Comparison of ENCODE assay signal across 22 cellular contexts in the genomic region with DNA sequence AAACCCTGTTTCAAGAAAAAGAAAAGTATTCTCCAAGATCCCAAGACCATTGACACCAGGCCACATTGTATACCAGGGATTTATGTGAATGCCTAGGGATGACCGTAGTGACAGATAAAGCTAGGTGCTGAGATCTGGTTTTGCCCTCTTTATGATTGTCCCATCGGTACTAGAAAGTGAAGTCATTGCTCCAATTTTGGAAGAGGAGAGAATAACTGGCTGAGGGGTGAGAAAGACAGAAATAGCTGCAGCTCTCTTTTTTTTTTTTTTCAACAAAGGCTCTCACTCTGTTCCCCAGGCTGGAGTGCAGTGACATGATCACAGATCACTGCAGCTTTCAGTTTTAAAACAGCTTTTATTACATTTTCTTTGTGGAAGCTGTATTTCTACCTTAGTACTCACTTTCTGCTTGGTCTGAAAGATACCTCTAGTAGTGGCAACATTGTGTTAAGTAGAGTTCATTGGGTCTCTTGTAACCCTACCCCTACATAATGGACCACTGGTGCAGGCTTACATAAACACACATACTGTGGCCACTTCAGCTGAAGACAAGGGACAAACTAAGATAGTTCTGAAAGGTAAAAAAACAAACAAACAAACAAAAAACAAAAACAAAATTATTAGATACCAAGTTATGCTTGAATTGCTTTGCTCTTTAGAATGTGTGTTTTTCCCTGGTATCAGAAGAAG. TPM values are rescaled to one million over a fixed set of nuclear protein-coding genes. Genes with fewer than 3 reads are reported as not detected.
DNase-seq lines count a peak whose midpoint lies in the region; ATAC-seq and TF ChIP-seq lines count a peak whose summit lies in the region.
"Had no signal": no experiment of that assay in that cellular context is flagged by ENCODE, and none has a peak within 500 bp of the region (broad histone marks: within the 10 kb centered on the region; RNA-seq: fewer than 3 reads in every experiment).

No MANE protein-coding gene starts in this region.

- no peaks in the 10 kb centered on the region for H3K27me3 Mint-ChIP-seq in activated CD8-positive, alpha-beta T cell treated with anti-CD3 and anti-CD28 coated beads, Interleukin-2, amount 10 ng/mL, durations not matched to agents 7 days and 5 days (ENCODE audit: low read depth)
- H3K27me3 Mint-ChIP-seq: CD4-positive, CD25-positive, alpha-beta regulatory T cell had no signal

- H3K4me3 Mint-ChIP-seq in activated CD8-positive, alpha-beta T cell treated with anti-CD3 and anti-CD28 coated beads, Interleukin-2, amount 10 ng/mL, durations not matched to agents 7 days and 5 days: no peak overlapping the region
- H3K4me3 Mint-ChIP-seq: CD4-positive, CD25-positive, alpha-beta regulatory T cell had no signal

- H3K4me3 ChIP-seq in Panc1 (ENCODE audit: low read depth in 2 of 2, low read length in 2 of 2) (no peak overlapping the region), heart right ventricle (no peak overlapping the region), skeletal muscle tissue (ENCODE audit: low read length in 3 of 3) (no peak overlapping the region)
- H3K4me3 ChIP-seq: BLaER1, SK-N-MC had no signal

- H3K4me1 ChIP-seq in Panc1 (ENCODE audit: control insufficient read depth, insufficient read depth, low read length) (no peaks in the 10 kb centered on the region), heart right ventricle (peaks cover 0 to 27% (median 9%) of the 10 kb centered on the region in 9 donors), skeletal muscle tissue (ENCODE audit: control insufficient read depth in 3 of 3, insufficient read depth in 3 of 3, low read length in 3 of 3) (peaks cover 0 to 8% (median 4%) of the 10 kb centered on the region in 3 donors)

- ATAC-seq in Panc1: no peak
- peak; percentile 65 to 94 (median 86) for ATAC-seq in heart right ventricle
- no peak for ATAC-seq in activated CD8-positive, alpha-beta T cell treated with anti-CD3 and anti-CD28 coated beads, Interleukin-2, amount 10 ng/mL, durations not matched to agents 7 days and 5 days

- no peaks in the 10 kb centered on the region for H3K27me3 ChIP-seq in Panc1 (ENCODE audit: control insufficient read depth, insufficient read depth, low read length)
- no peaks in the 10 kb centered on the region for H3K27me3 ChIP-seq in heart right ventricle
- H3K27me3 ChIP-seq in skeletal muscle tissue (ENCODE audit: control insufficient read depth in 3 of 3, insufficient read depth in 3 of 3, low read length in 3 of 3): no peaks in the 10 kb centered on the region
- H3K27me3 ChIP-seq: BLaER1 had no signal

- H3K36me3 Mint-ChIP-seq in activated CD8-positive, alpha-beta T cell treated with anti-CD3 and anti-CD28 coated beads, Interleukin-2, amount 10 ng/mL, durations not matched to agents 7 days and 5 days (ENCODE audit: low read depth): peaks cover 36% of the 10 kb centered on the region

- TF ChIP-seq CTCF in Panc1 (IDR thresholded peaks at IDR 0.05): no peak
- no peak for TF ChIP-seq CTCF in heart right ventricle (IDR thresholded peaks at IDR 0.05)

- CTCF ChIA-PET in Panc1 (lab: Charles Lee): no interaction called here
- CTCF ChIA-PET in activated CD8-positive, alpha-beta T cell treated with anti-CD3 and anti-CD28 coated beads, Interleukin-2, amount 10 ng/mL, durations not matched to agents 7 days and 5 days (lab: Charles Lee): interaction anchor here (1.5 to 1.7 kb wide), 2 partner anchors 21 to 127 kb away, joined by 3 to 7 read pairs; no protein-coding TSS in a partner anchor

- peaks cover 1% of the 10 kb centered on the region for H3K9me3 Mint-ChIP-seq in activated CD8-positive, alpha-beta T cell treated with anti-CD3 and anti-CD28 coated beads, Interleukin-2, amount 10 ng/mL, durations not matched to agents 7 days and 5 days (ENCODE audit: insufficient read depth)

- H3K36me3 ChIP-seq in Panc1 (ENCODE audit: control insufficient read depth, insufficient read depth, low read length): peaks cover 6% of the 10 kb centered on the region
- peaks cover 0 to 64% (median 21%) of the 10 kb centered on the region in 9 donors for H3K36me3 ChIP-seq in heart right ventricle
- H3K36me3 ChIP-seq in skeletal muscle tissue (ENCODE audit: control insufficient read depth in 3 of 3, insufficient read depth in 3 of 3, low read length in 3 of 3): peaks cover 5 to 30% (median 17%) of the 10 kb centered on the region in 3 donors

- 37 to 55% methylated on average over 2 of the region's 2 CpGs for WGBS in heart right ventricle, 2 donors

- BruUV-seq in Panc1 (replicated peaks; lab: Mats Ljungman, UMichigan): TSS peak; percentile 35

- DNase-seq in Panc1 (ENCODE audit: low read depth, low spot score) (no peak), heart right ventricle (no peak), myocyte (ENCODE audit: low read depth) (peak; percentile 63), NCI-H1048 (lab: John Stamatoyannopoulos, UW) (no peak), NCI-H2227 (lab: John Stamatoyannopoulos, UW; ENCODE audit: unreplicated experiment) (no peak)
- no peak for DNase-seq in activated CD8-positive, alpha-beta T cell treated with anti-CD3 and anti-CD28 coated beads, Interleukin-2, amount 10 ng/mL, durations not matched to agents 7 days and 5 days
- DNase-seq: CD4-positive, CD25-positive, alpha-beta regulatory T cell; H7; KBM-7; NCI-H2029 treated with DMSO at 0.1 percent for 48 hours; NCI-H226; NCI-H510A; SIG-M5 had no signal

- intact Hi-C loops in Panc1 (cut with micrococcal nuclease; ENCODE audit: unreplicated experiment) (no loop called here), heart right ventricle (cut with DNase I) (no loop called here)

- H3K27ac Mint-ChIP-seq in activated CD8-positive, alpha-beta T cell treated with anti-CD3 and anti-CD28 coated beads, Interleukin-2, amount 10 ng/mL, durations not matched to agents 7 days and 5 days: no peak overlapping the region

- in situ Hi-C loops in Panc1 (cut with HindIII; ENCODE audit: low pct_unique_long_range_greater_than_20kb, low sequenced_read_pairs): no loop called here

- peaks cover 6% of the 10 kb centered on the region for H3K4me1 Mint-ChIP-seq in activated CD8-positive, alpha-beta T cell treated with anti-CD3 and anti-CD28 coated beads, Interleukin-2, amount 10 ng/mL, durations not matched to agents 7 days and 5 days (ENCODE audit: low read depth)
- H3K4me1 Mint-ChIP-seq: CD4-positive, CD25-positive, alpha-beta regulatory T cell had no signal

- POLR2A ChIA-PET in Panc1 (lab: Charles Lee): interaction anchor here (0.7 kb wide), 1 partner anchor 12 kb away, joined by 3 read pairs; no protein-coding TSS in a partner anchor
- POLR2A ChIA-PET in activated CD8-positive, alpha-beta T cell treated with anti-CD3 and anti-CD28 coated beads, Interleukin-2, amount 10 ng/mL, durations not matched to agents 7 days and 5 days (lab: Charles Lee): no interaction called here

- H3K9me3 ChIP-seq in Panc1 (ENCODE audit: control insufficient read depth, insufficient read depth, low read depth, low read length) (no peaks in the 10 kb centered on the region; the same call in 1 of the 2 replicates), heart right ventricle (peaks cover 0 to 6% (median 0%) of the 10 kb centered on the region in 11 donors), skeletal muscle tissue (ENCODE audit: control insufficient read depth in 3 of 3, low read length in 3 of 3) (no peaks in the 10 kb centered on the region)

- H3K9ac ChIP-seq in skeletal muscle tissue (ENCODE audit: low read depth in 1 of 3, low read length in 3 of 3): peak overlapping the region in 2 of 3 donors; percentile 9 to 54
- H3K9ac ChIP-seq: BLaER1 had no signal

- H3K27ac ChIP-seq in Panc1 (ENCODE audit: low read length) (no peak overlapping the region), heart right ventricle (peak overlapping the region in 9 of 10 donors; percentile 3 to 77 (median 61)), skeletal muscle tissue (ENCODE audit: low read depth, low read length) (peak overlapping the region; percentile 78)
- H3K27ac ChIP-seq: BLaER1, RWPE1, SK-N-MC had no signal

RNA-seq across cellular contexts. Expression of gene ZSCAN29, which starts 18.0 kb away (rescaled TPM):
- total RNA-seq in Panc1 (2021; ENCODE audit: unreplicated experiment): 32.8 TPM
- polyA plus RNA-seq in Panc1 (2012; ENCODE audit: insufficient read length): 16.4 TPM
- 10 to 100 TPM in 9 of 10 donors, 1 to 10 TPM in 1; 9.6 to 15.7 (median 12.2) TPM for total RNA-seq in heart right ventricle
- polyA plus RNA-seq in heart right ventricle: 1 to 10 TPM; 3.5 to 8.4 TPM
- 22.7 and 26.2 TPM in 2 replicates for total RNA-seq in myocyte
- 10.6 TPM for polyA plus RNA-seq in myocyte (2012)
- total RNA-seq in skeletal muscle tissue: 28.7 TPM
- 10 to 100 TPM; 30.4 to 32.1 TPM for total RNA-seq in activated CD8-positive, alpha-beta T cell treated with anti-CD3 and anti-CD28 coated beads, Interleukin-2, amount 10 ng/mL, durations not matched to agents 7 days and 5 days

RNA-seq across cellular contexts. Expression of gene TUBGCP4, which starts 18.1 kb away (rescaled TPM):
- 31.9 TPM for total RNA-seq in Panc1 (2021; ENCODE audit: unreplicated experiment)
- polyA plus RNA-seq in Panc1 (2012; ENCODE audit: insufficient read length): 21.6 TPM
- 10 to 100 TPM in 8 of 10 donors, 1 to 10 TPM in 2; 9.0 to 14.9 (median 12.1) TPM for total RNA-seq in heart right ventricle
- polyA plus RNA-seq in heart right ventricle: 1 to 10 TPM; 5.0 to 6.8 TPM
- total RNA-seq in myocyte: 8.2 and 11.7 TPM in 2 replicates
- polyA plus RNA-seq in myocyte (2012): 8.9 TPM
- 11.5 TPM for total RNA-seq in skeletal muscle tissue
- 10 to 100 TPM; 38.9 to 41.7 TPM for total RNA-seq in activated CD8-positive, alpha-beta T cell treated with anti-CD3 and anti-CD28 coated beads, Interleukin-2, amount 10 ng/mL, durations not matched to agents 7 days and 5 days

RNA-seq across cellular contexts. Expression of gene LCMT2, which starts 22.5 kb away (rescaled TPM):
- total RNA-seq in Panc1 (2021; ENCODE audit: unreplicated experiment): 12.1 TPM
- polyA plus RNA-seq in Panc1 (2012; ENCODE audit: insufficient read length): 9.8 TPM
- total RNA-seq in heart right ventricle: 1 to 10 TPM; 5.2 to 8.7 (median 6.2) TPM
- 1 to 10 TPM; 1.5 to 4.3 TPM for polyA plus RNA-seq in heart right ventricle
- total RNA-seq in myocyte: 4.5 and 7.1 TPM in 2 replicates
- polyA plus RNA-seq in myocyte (2012): 6.8 TPM
- total RNA-seq in skeletal muscle tissue: 5.7 TPM
- total RNA-seq in activated CD8-positive, alpha-beta T cell treated with anti-CD3 and anti-CD28 coated beads, Interleukin-2, amount 10 ng/mL, durations not matched to agents 7 days and 5 days: 10 to 100 TPM; 12.0 to 14.2 TPM
- total RNA-seq: G401 had no signal

RNA-seq across cellular contexts. Expression of gene TGM7, which starts 50.8 kb away (rescaled TPM):
- total RNA-seq in Panc1 (2021; ENCODE audit: unreplicated experiment) (not detected), heart right ventricle (not detected), myocyte (not detected in 2 replicates), skeletal muscle tissue (not detected)
- not detected for polyA plus RNA-seq in Panc1 (2012; ENCODE audit: insufficient read length)
- not detected for polyA plus RNA-seq in heart right ventricle
- not detected for polyA plus RNA-seq in myocyte (2012)
- total RNA-seq in activated CD8-positive, alpha-beta T cell treated with anti-CD3 and anti-CD28 coated beads, Interleukin-2, amount 10 ng/mL, durations not matched to agents 7 days and 5 days: not detected
- total RNA-seq: CD4-positive, CD25-positive, alpha-beta regulatory T cell; Daoy; G401; H7; LHCN-M2; MCF 10A had no signal
- polyA plus RNA-seq: AG04450; CD4-positive, CD25-positive, alpha-beta regulatory T cell had no signal

Comparison
In these comparisons a context has a peak if more than half of its experiments do, and no peak if none do; other contexts are left out.
1. ATAC-seq: peak in heart right ventricle (8 of 8); none in Panc1 (single experiment) and activated CD8-positive, alpha-beta T cell treated with anti-CD3 and anti-CD28 coated beads, Interleukin-2, amount 10 ng/mL, durations not matched to agents 7 days and 5 days (single experiment).